18 cellular contexts compared by ENCODE assay signal in the genomic region with DNA sequence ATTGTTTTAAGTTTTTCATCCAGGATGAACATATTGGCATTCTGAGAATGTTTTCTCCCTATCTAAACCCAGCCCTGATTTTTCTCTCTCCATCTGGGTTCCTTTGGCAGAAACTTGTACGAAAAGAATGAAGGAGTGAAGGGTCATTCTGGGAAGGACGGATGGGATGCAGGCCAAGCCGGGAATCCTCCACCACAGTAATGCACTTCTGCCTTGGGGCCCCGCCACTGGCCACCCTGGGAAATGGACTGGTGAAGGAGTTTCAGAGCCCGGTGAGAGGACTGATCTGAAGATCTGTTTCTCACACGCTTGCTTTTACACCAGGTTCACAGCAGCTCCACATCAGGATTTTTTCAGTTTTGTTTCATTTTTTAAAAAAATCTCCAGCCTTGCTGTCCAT.
"Had no signal": no experiment of that assay in that cellular context is flagged by ENCODE, and none has a peak within 500 bp of the region (broad histone marks: within the 10 kb centered on the region; RNA-seq: fewer than 3 reads in every experiment).

No MANE protein-coding gene starts in this region.

- H3K4me1 ChIP-seq: breast epithelium, lower lobe of right lung had no signal

- DNase-seq: activated CD4-positive, alpha-beta T cell treated with anti-CD3 and anti-CD28 coated beads for 1 hour; activated CD4-positive, alpha-beta T cell treated with anti-CD3 and anti-CD28 coated beads, Interleukin-2, amount 50 U/mL, for 48 hours; activated T-cell treated with anti-CD3 and anti-CD28 coated beads, Interleukin-2, amount 50 U/mL, for 24 hours; amniotic stem cell; foreskin melanocyte; immature natural killer cell; left colon; lower lobe of right lung; posterior cingulate gyrus; SHP77 treated with DMSO at 0.1 percent for 48 hours; small intestine; stimulated activated naive CD8-positive, alpha-beta T cell treated with anti-CD3 and anti-CD28 coated beads, Interleukin-15, Interleukin-2, amounts not matched to agents 100 U/mL and 50 U/mL, for 24 hours; T-helper 1 cell; T1000; trophoblast cell had no signal

- ATAC-seq: esophagus mucosa; left colon; lower lobe of right lung; SK-N-SH treated with all-trans-retinoic acid at 6 μM for 48 hours; stimulated activated naive CD8-positive, alpha-beta T cell treated with anti-CD3 and anti-CD28 coated beads, Interleukin-15, Interleukin-2, amounts not matched to agents 100 U/mL and 50 U/mL, for 24 hours had no signal

- H3K9me3 ChIP-seq: breast epithelium, lower lobe of right lung had no signal

- H3K27ac ChIP-seq: breast epithelium, lower lobe of right lung had no signal

- H3K36me3 ChIP-seq: breast epithelium, lower lobe of right lung had no signal

- H3K4me3 ChIP-seq: breast epithelium, lower lobe of right lung had no signal

- H3K27me3 ChIP-seq: breast epithelium had no signal
